Comparison of ENCODE assay signal across 6 cellular contexts in genomic region chr17:76121932-76122383, GRCh38. TPM values are rescaled to one million over a fixed set of nuclear protein-coding genes. Genes with fewer than 3 reads are reported as not detected.
DNase-seq lines count a peak whose midpoint lies in the region; ATAC-seq and TF ChIP-seq lines count a peak whose summit lies in the region.

No MANE protein-coding gene starts in this region.

- H2AFZ ChIP-seq in mammary epithelial cell (ENCODE audit: low read depth, low read length) (peak overlapping the region; percentile 84), osteoblast (ENCODE audit: low read length) (peak overlapping the region; percentile 88)

- H3K9me3 ChIP-seq in mammary epithelial cell (replicated peaks; ENCODE audit: insufficient read depth, low read length) (no peaks in the 10 kb centered on the region), osteoblast (ENCODE audit: low read depth, low read length) (no peaks in the 10 kb centered on the region)

- H3K4me2 ChIP-seq in mammary epithelial cell (ENCODE audit: insufficient read depth, low read depth, low read length) (peak overlapping the region; percentile 51), osteoblast (ENCODE audit: insufficient read depth, low read length) (peak overlapping the region; percentile 74)

- intact Hi-C loops in mammary epithelial cell (cut with micrococcal nuclease), result loop anchor here (1.0 to 10.0 kb wide), 5 partner anchors 25 to 273 kb away; no protein-coding TSS in a partner anchor

- H3K27me3 ChIP-seq in mammary epithelial cell (ENCODE audit: insufficient read depth, low read length) (no peaks in the 10 kb centered on the region), osteoblast (ENCODE audit: insufficient read depth, low read length) (peaks cover 3% of the 10 kb centered on the region)

- H3K27ac ChIP-seq in mammary epithelial cell (ENCODE audit: insufficient read depth, low read depth, low read length), result no peak overlapping the region
- H3K27ac ChIP-seq in osteoblast (ENCODE audit: low read depth, low read length), result no peak overlapping the region

- no peak for DNase-seq in mammary epithelial cell
- DNase-seq in osteoblast (ENCODE audit: insufficient read length, low spot score, missing footprints), result peak; percentile 79
- DNase-seq in UCSD-AML1 (lab: John Stamatoyannopoulos, UW; ENCODE audit: unreplicated experiment), result no peak

- H3K79me2 ChIP-seq in mammary epithelial cell (ENCODE audit: insufficient read depth, low read length) (no peaks in the 10 kb centered on the region), osteoblast (ENCODE audit: insufficient read depth, low read length) (no peaks in the 10 kb centered on the region)

- H3K4me3 ChIP-seq in mammary epithelial cell (replicated peaks in 1 of 3; ENCODE audit: insufficient read depth in 1 of 3, low read depth in 2 of 3, low read length in 3 of 3) (peak overlapping the region in 1 of 3 experiments; percentile 18), osteoblast (ENCODE audit: insufficient read depth, low read length) (peak overlapping the region; percentile 64)

- 50% methylated on average over 20 of the region's 41 CpGs for WGBS in mammary epithelial cell (ENCODE audit: low coverage, missing lambda C conversion rate)

- H4K20me1 ChIP-seq in mammary epithelial cell (ENCODE audit: insufficient read depth, low read length) (no peaks in the 10 kb centered on the region), osteoblast (ENCODE audit: insufficient read depth, low read length) (no peaks in the 10 kb centered on the region)

- dilution Hi-C loops in mammary epithelial cell (cut with HindIII; ENCODE audit: low sequenced_read_pairs), result no loop called here

- no peak overlapping the region for H3K9ac ChIP-seq in mammary epithelial cell (ENCODE audit: insufficient read depth, low read length)

- TF ChIP-seq CTCF in mammary epithelial cell (conservative IDR thresholded peaks at IDR 0.05 in 1 of 2, IDR thresholded peaks at IDR 0.05 in 1 of 2; ENCODE audit: extremely low read depth in 1 of 2, insufficient read depth in 1 of 2, low read depth in 1 of 2, low read length in 2 of 2), result no peak
- TF ChIP-seq CTCF in osteoblast (IDR thresholded peaks at IDR 0.05; ENCODE audit: extremely low read depth, low read depth, low read length), result no peak

- no TSS peak for BruUV-seq in mammary epithelial cell (replicated peaks; lab: Mats Ljungman, UMichigan)

- in situ Hi-C loops in mammary epithelial cell (cut with MboI; ENCODE audit: low sequenced_read_pairs in 2 of 2), result loop anchor here in 1 of 2 donors (5.0 to 10.0 kb wide), 2 partner anchors 53 to 160 kb away; no protein-coding TSS in a partner anchor

- CTCF ChIA-PET in mammary epithelial cell (lab: Charles Lee; ENCODE audit: low non-redundant PET), result no interaction called here

- ATAC-seq in GM21423 (IDR thresholded peaks at IDR 0.05; ENCODE audit: unreplicated experiment), result peak; percentile 33
- no peak for ATAC-seq in GM21381 (IDR thresholded peaks at IDR 0.05; ENCODE audit: unreplicated experiment)
- no peak for ATAC-seq in GM18502 (IDR thresholded peaks at IDR 0.05; ENCODE audit: poor library complexity, unreplicated experiment)

- H3K4me1 ChIP-seq in mammary epithelial cell (ENCODE audit: insufficient read depth, low read length) (no peaks in the 10 kb centered on the region), osteoblast (ENCODE audit: insufficient read depth, low read length) (peaks cover 4% of the 10 kb centered on the region)

- no peaks in the 10 kb centered on the region for H3K36me3 ChIP-seq in mammary epithelial cell (ENCODE audit: insufficient read depth, low read length)
- H3K36me3 ChIP-seq in osteoblast (ENCODE audit: insufficient read depth, low read length), result no peaks in the 10 kb centered on the region

RNA-seq across cellular contexts. Expression of gene EXOC7, which starts 18.4 kb away (rescaled TPM):
- total RNA-seq in mammary epithelial cell (100 to 1,000 TPM; 102 to 111 TPM), osteoblast (102 TPM in 2 replicates)
- 55.8 TPM for polyA plus RNA-seq in mammary epithelial cell
- 98.8 TPM for polyA minus RNA-seq in mammary epithelial cell

RNA-seq across cellular contexts. Expression of gene FOXJ1, which starts 19.1 kb away (rescaled TPM):
- total RNA-seq in mammary epithelial cell (not detected), osteoblast (not detected in 2 replicates)
- polyA plus RNA-seq in mammary epithelial cell, result not detected
- not detected for polyA minus RNA-seq in mammary epithelial cell

RNA-seq across cellular contexts. Expression of gene ZACN, which starts 43.0 kb away (rescaled TPM):
- total RNA-seq in mammary epithelial cell (not detected), osteoblast (not detected in 2 replicates)
- polyA plus RNA-seq in mammary epithelial cell, result not detected
- not detected for polyA minus RNA-seq in mammary epithelial cell

RNA-seq across cellular contexts. Expression of gene GALR2, which starts 47.4 kb away (rescaled TPM):
- total RNA-seq in mammary epithelial cell (not detected), osteoblast (0.29 TPM in 1 of 2 replicates, not detected in the other)
- 0.15 TPM for polyA plus RNA-seq in mammary epithelial cell
- polyA minus RNA-seq in mammary epithelial cell, result not detected

RNA-seq across cellular contexts. Expression of gene SRP68, which starts 49.6 kb away (rescaled TPM):
- 100 to 1,000 TPM in 1 of 2 donors, 10 to 100 TPM in 1; 24.5 to 102 TPM for total RNA-seq in mammary epithelial cell
- 63.7 TPM for polyA plus RNA-seq in mammary epithelial cell
- 88.5 TPM for polyA minus RNA-seq in mammary epithelial cell
- total RNA-seq in osteoblast, result 22.7 and 25.3 TPM in 2 replicates
